24 cellular contexts compared by ENCODE assay signal in genomic region chr10:32239770-32240169, GRCh38.
DNase-seq lines count a peak whose midpoint lies in the region; ATAC-seq, FAIRE-seq and TF ChIP-seq lines count a peak whose summit lies in the region.
"Had no signal": no experiment of that assay in that cellular context is flagged by ENCODE, and none has a peak within 500 bp of the region (broad histone marks: within the 10 kb centered on the region; RNA-seq: fewer than 3 reads in every experiment).

No MANE protein-coding gene starts in this region.

- TF ChIP-seq CTCF in A549 (IDR thresholded peaks at IDR 0.05) (no peak), foreskin fibroblast (IDR thresholded peaks at IDR 0.05; ENCODE audit: low read depth, low read length) (no peak)

- no peaks in the 10 kb centered on the region for H3K27me3 Mint-ChIP-seq in activated CD8-positive, alpha-beta memory T cell treated with anti-CD3 and anti-CD28 coated beads, Interleukin-2, amount 10 ng/mL, durations not matched to agents 7 days and 5 days
- H3K27me3 Mint-ChIP-seq: activated CD4-positive, alpha-beta T cell treated with anti-CD3 and anti-CD28 coated beads, Interleukin-2, amount 10 ng/mL, durations not matched to agents 7 days and 5 days; activated naive CD8-positive, alpha-beta T cell treated with anti-CD3 and anti-CD28 coated beads for 36 hours; activated T-cell treated with anti-CD3 and anti-CD28 coated beads, Interleukin-2, amount 50 U/mL, for 24 hours had no signal

- TF ChIP-seq RAD21 in A549 (conservative IDR thresholded peaks at IDR 0.05 in 1 of 2, IDR thresholded peaks at IDR 0.05 in 1 of 2): no peak

- CTCF ChIA-PET in A549 (lab: Yijun Ruan, JAX): no interaction called here
- CTCF ChIA-PET in activated CD8-positive, alpha-beta memory T cell treated with anti-CD3 and anti-CD28 coated beads, Interleukin-2, amount 10 ng/mL, durations not matched to agents 7 days and 5 days (lab: Charles Lee): no interaction called here

- no peak overlapping the region for H3K27ac ChIP-seq in A549
- H3K27ac ChIP-seq: psoas muscle, upper lobe of right lung had no signal

- no peak overlapping the region for H3K4me3 Mint-ChIP-seq in activated CD8-positive, alpha-beta memory T cell treated with anti-CD3 and anti-CD28 coated beads, Interleukin-2, amount 10 ng/mL, durations not matched to agents 7 days and 5 days
- H3K4me3 Mint-ChIP-seq: activated CD4-positive, alpha-beta T cell treated with anti-CD3 and anti-CD28 coated beads, Interleukin-2, amount 10 ng/mL, durations not matched to agents 7 days and 5 days; activated naive CD8-positive, alpha-beta T cell treated with anti-CD3 and anti-CD28 coated beads for 36 hours; activated T-cell treated with anti-CD3 and anti-CD28 coated beads, Interleukin-2, amount 50 U/mL, for 24 hours; immature natural killer cell; memory B cell; nephron had no signal

- no peak overlapping the region for H3K4me3 ChIP-seq in A549
- no peak overlapping the region for H3K4me3 ChIP-seq in foreskin fibroblast (ENCODE audit: low read depth in 1 of 2, low read length in 2 of 2)
- H3K4me3 ChIP-seq: psoas muscle, upper lobe of right lung had no signal

- FAIRE-seq in A549 (lab: Jason Lieb, UNC) (no peak), H54 (lab: Jason Lieb, UNC) (peak; percentile 61)
- FAIRE-seq: H1 had no signal

- peaks cover 7% of the 10 kb centered on the region; the same call in 2 of the 3 replicates for H3K4me1 ChIP-seq in A549
- H3K4me1 ChIP-seq: psoas muscle, upper lobe of right lung had no signal

- DNase-seq in A549 (ENCODE audit: low read depth in 1 of 2, low spot score in 1 of 2) (no peak), H54 (ENCODE audit: insufficient read length, low spot score) (no peak), amniotic epithelial cell (ENCODE audit: low read depth) (peak; percentile 78), foreskin fibroblast (peak; percentile 74 to 88)
- DNase-seq in activated CD8-positive, alpha-beta memory T cell treated with anti-CD3 and anti-CD28 coated beads, Interleukin-2, amount 50 U/mL, for 4 hours: no peak
- no peak for DNase-seq in activated CD8-positive, alpha-beta memory T cell treated with anti-CD3 and anti-CD28 coated beads, Interleukin-2, amount 10 ng/mL, durations not matched to agents 7 days and 5 days
- DNase-seq: activated CD4-positive, alpha-beta T cell treated with anti-CD3 and anti-CD28 coated beads, Interleukin-2, amount 10 ng/mL, durations not matched to agents 7 days and 5 days; activated naive CD8-positive, alpha-beta T cell treated with anti-CD3 and anti-CD28 coated beads for 36 hours; activated T-cell treated with anti-CD3 and anti-CD28 coated beads, Interleukin-2, amount 50 U/mL, for 24 hours; Calu3; GF-D8; immature natural killer cell; MM.1S; NCI-H1694 treated with DMSO at 0.1 percent for 48 hours; NCI-H510A treated with DMSO at 0.1 percent for 48 hours; psoas muscle; stimulated activated CD4-positive, alpha-beta T cell treated with anti-CD3 and anti-CD28 coated beads, Interleukin-12 subunit alpha, Interleukin-12 subunit beta, amount 100 ng/mL, for 4 hours; stimulated activated naive CD8-positive, alpha-beta T cell treated with anti-CD3 and anti-CD28 coated beads, Interleukin-15, Interleukin-2, amounts not matched to agents 100 U/mL and 50 U/mL, for 24 hours; upper lobe of right lung had no signal

- no peak for TF ChIP-seq EP300 in A549 (IDR thresholded peaks at IDR 0.05)

- H3K36me3 Mint-ChIP-seq in activated CD8-positive, alpha-beta memory T cell treated with anti-CD3 and anti-CD28 coated beads, Interleukin-2, amount 10 ng/mL, durations not matched to agents 7 days and 5 days: no peaks in the 10 kb centered on the region
- H3K36me3 Mint-ChIP-seq: activated naive CD8-positive, alpha-beta T cell treated with anti-CD3 and anti-CD28 coated beads for 36 hours; immature natural killer cell had no signal

- POLR2A ChIA-PET in A549 (lab: Yijun Ruan, JAX): no interaction called here

- H3K27ac Mint-ChIP-seq in activated CD8-positive, alpha-beta memory T cell treated with anti-CD3 and anti-CD28 coated beads, Interleukin-2, amount 10 ng/mL, durations not matched to agents 7 days and 5 days: no peak overlapping the region
- H3K27ac Mint-ChIP-seq: activated CD4-positive, alpha-beta T cell treated with anti-CD3 and anti-CD28 coated beads, Interleukin-2, amount 10 ng/mL, durations not matched to agents 7 days and 5 days; activated naive CD8-positive, alpha-beta T cell treated with anti-CD3 and anti-CD28 coated beads for 36 hours; activated T-cell treated with anti-CD3 and anti-CD28 coated beads, Interleukin-2, amount 50 U/mL, for 24 hours; immature natural killer cell; memory B cell; nephron had no signal

- no peak overlapping the region for H3K4me2 ChIP-seq in A549

- TF ChIP-seq POLR2A in A549 (IDR thresholded peaks at IDR 0.05; ENCODE audit: low read length) (no peak), H54 (IDR thresholded peaks at IDR 0.05; ENCODE audit: low read depth, low read length) (no peak)

- H3K9me3 ChIP-seq in A549: no peaks in the 10 kb centered on the region
- H3K9me3 ChIP-seq: psoas muscle, upper lobe of right lung had no signal

- peaks cover 8% of the 10 kb centered on the region for H3K4me1 Mint-ChIP-seq in activated CD8-positive, alpha-beta memory T cell treated with anti-CD3 and anti-CD28 coated beads, Interleukin-2, amount 10 ng/mL, durations not matched to agents 7 days and 5 days
- H3K4me1 Mint-ChIP-seq: immature natural killer cell, memory B cell, nephron had no signal

- no peaks in the 10 kb centered on the region for H3K9me3 Mint-ChIP-seq in activated CD8-positive, alpha-beta memory T cell treated with anti-CD3 and anti-CD28 coated beads, Interleukin-2, amount 10 ng/mL, durations not matched to agents 7 days and 5 days (ENCODE audit: low read depth)
- H3K9me3 Mint-ChIP-seq: activated CD4-positive, alpha-beta T cell treated with anti-CD3 and anti-CD28 coated beads, Interleukin-2, amount 10 ng/mL, durations not matched to agents 7 days and 5 days; activated naive CD8-positive, alpha-beta T cell treated with anti-CD3 and anti-CD28 coated beads for 36 hours; activated T-cell treated with anti-CD3 and anti-CD28 coated beads, Interleukin-2, amount 50 U/mL, for 24 hours; immature natural killer cell; memory B cell had no signal

- ATAC-seq in A549: no peak
- no peak for ATAC-seq in GM21526 (IDR thresholded peaks at IDR 0.05; ENCODE audit: low FRiP score, unreplicated experiment)
- ATAC-seq in GM19023 (IDR thresholded peaks at IDR 0.05; ENCODE audit: unreplicated experiment): no peak
- ATAC-seq in activated CD8-positive, alpha-beta memory T cell treated with anti-CD3 and anti-CD28 coated beads, Interleukin-2, amount 10 ng/mL, durations not matched to agents 7 days and 5 days: no peak
- ATAC-seq: psoas muscle; stimulated activated naive CD8-positive, alpha-beta T cell treated with anti-CD3 and anti-CD28 coated beads, Interleukin-15, Interleukin-2, amounts not matched to agents 100 U/mL and 50 U/mL, for 24 hours; upper lobe of right lung had no signal

TF ChIP-seq in A549, 52 proteins besides CTCF, POLR2A, EP300 and RAD21:
- TF ChIP-seq HOXA7 (CRISPR knock-in tag; IDR thresholded peaks at IDR 0.05) (no peak), FOSL2 (IDR thresholded peaks at IDR 0.05) (0 out of 2 replicates have a peak, but pooled peaks have one; percentile 7), FOSL2 (CRISPR knock-in tag; IDR thresholded peaks at IDR 0.05) (no peak)

Comparison
In these comparisons a context has a peak if more than half of its experiments do, and no peak if none do; other contexts are left out.
1. DNase-seq: peak in amniotic epithelial cell (single experiment) and foreskin fibroblast (2 of 2); none in A549 (0 of 2), H54 (single experiment), activated CD8-positive, alpha-beta memory T cell treated with anti-CD3 and anti-CD28 coated beads, Interleukin-2, amount 50 U/mL, for 4 hours (single experiment) and activated CD8-positive, alpha-beta memory T cell treated with anti-CD3 and anti-CD28 coated beads, Interleukin-2, amount 10 ng/mL, durations not matched to agents 7 days and 5 days (single experiment).